In genomic region chr12:122715211-122715610, GRCh38 we compare ENCODE assay signal across 8 cellular contexts. TPM values are rescaled to one million over a fixed set of nuclear protein-coding genes. Genes with fewer than 3 reads are reported as not detected.
DNase-seq lines count a peak whose midpoint lies in the region; FAIRE-seq and TF ChIP-seq lines count a peak whose summit lies in the region.
"Not testable (repeated sequence)": the region's sequence is repeated elsewhere in the genome, so short reads cannot be mapped to it uniquely, and the experiment has no call there.
"Had no signal": no experiment of that assay in that cellular context is flagged by ENCODE, and none has a peak within 500 bp of the region (broad histone marks: within the 10 kb centered on the region; RNA-seq: fewer than 3 reads in every experiment).

No MANE protein-coding gene starts in this region.

- not testable (repeated sequence) for H3K9me1 ChIP-seq in keratinocyte (ENCODE audit: control insufficient read depth, extremely low read depth, insufficient read depth, low read length)

- peak; percentile 32 for DNase-seq in EH (ENCODE audit: low read depth)
- DNase-seq in adipocyte (ENCODE audit: low read depth); keratinocyte (ENCODE audit: low read depth, low spot score): not testable (repeated sequence)
- DNase-seq in fibroblast of pulmonary artery (ENCODE audit: low read depth): peak; percentile 6
- DNase-seq in skeletal muscle cell (ENCODE audit: low read depth): peak; percentile 8

- TF ChIP-seq CTCF in fibroblast of pulmonary artery (IDR thresholded peaks at IDR 0.05; ENCODE audit: low read length, missing control alignments); keratinocyte (optimal IDR thresholded peaks at IDR 0.05 in 1 of 3, IDR thresholded peaks at IDR 0.05 in 1 of 3, conservative IDR thresholded peaks at IDR 0.05 in 1 of 3; ENCODE audit: extremely low read depth in 1 of 3, insufficient read depth in 2 of 3, low read length in 3 of 3): not testable (repeated sequence)

- not testable (repeated sequence) for H3K4me3 ChIP-seq in adipocyte (ENCODE audit: low read length); fibroblast of pulmonary artery (replicated peaks; ENCODE audit: low read depth, low read length); keratinocyte (ENCODE audit: control insufficient read depth in 2 of 3, extremely low read depth in 1 of 3, insufficient read depth in 2 of 3, low read depth in 1 of 3, low read length in 3 of 3); skeletal muscle cell (ENCODE audit: low read depth, low read length)
- H3K4me3 ChIP-seq in mononuclear cell (ENCODE audit: low read length): peak overlapping the region; percentile 31

- H3K27ac ChIP-seq in keratinocyte (ENCODE audit: control insufficient read depth, insufficient read depth, low read length): not testable (repeated sequence)

- peaks cover 55% of the 10 kb centered on the region for H3K4me1 Mint-ChIP-seq in dendritic cell treated with granulocyte-macrophage colony-stimulating factor and Interleukin-4, amounts not matched to agents 40 ng/mL and 50 ng/mL, for 4 days (ENCODE audit: low read depth)

- H3K9ac ChIP-seq in adipocyte (ENCODE audit: low read length) (peak overlapping the region; percentile 73), keratinocyte (ENCODE audit: control insufficient read depth, extremely low read depth, insufficient read depth, low read length) (peak overlapping the region; percentile 28)

- peaks cover 19% of the 10 kb centered on the region for H3K27me3 Mint-ChIP-seq in dendritic cell treated with granulocyte-macrophage colony-stimulating factor and Interleukin-4, amounts not matched to agents 40 ng/mL and 50 ng/mL, for 4 days

- FAIRE-seq in keratinocyte (lab: Jason Lieb, UNC): not testable (repeated sequence)

- not testable (repeated sequence) for H3K36me3 ChIP-seq in adipocyte (ENCODE audit: control insufficient read depth, insufficient read depth, low read length, severe bottlenecking); keratinocyte (ENCODE audit: control insufficient read depth in 2 of 2, extremely low read depth in 1 of 2, insufficient read depth in 2 of 2, low read length in 2 of 2)

- peak overlapping the region; percentile 66 for H3K4me3 Mint-ChIP-seq in dendritic cell treated with granulocyte-macrophage colony-stimulating factor and Interleukin-4, amounts not matched to agents 40 ng/mL and 50 ng/mL, for 4 days

- H4K20me1 ChIP-seq in keratinocyte (ENCODE audit: control insufficient read depth, extremely low read depth, insufficient read depth, low read length): not testable (repeated sequence)

- not testable (repeated sequence) for H3K9me3 Mint-ChIP-seq in dendritic cell treated with granulocyte-macrophage colony-stimulating factor and Interleukin-4, amounts not matched to agents 40 ng/mL and 50 ng/mL, for 4 days

- H3K36me3 Mint-ChIP-seq in dendritic cell treated with granulocyte-macrophage colony-stimulating factor and Interleukin-4, amounts not matched to agents 40 ng/mL and 50 ng/mL, for 4 days (ENCODE audit: low read depth): not testable (repeated sequence)

- H3K4me1 ChIP-seq in adipocyte (ENCODE audit: control insufficient read depth, insufficient read depth, low read length) (peaks cover 18% of the 10 kb centered on the region), keratinocyte (ENCODE audit: control insufficient read depth, extremely low read depth, insufficient read depth, low read length) (peaks cover 30% of the 10 kb centered on the region), mononuclear cell (ENCODE audit: insufficient read depth, low read length) (peaks cover 24% of the 10 kb centered on the region)

- H3K27ac Mint-ChIP-seq in dendritic cell treated with granulocyte-macrophage colony-stimulating factor and Interleukin-4, amounts not matched to agents 40 ng/mL and 50 ng/mL, for 4 days: peak overlapping the region; percentile 60

- intact Hi-C loops in dendritic cell treated with granulocyte-macrophage colony-stimulating factor and Interleukin-4, amounts not matched to agents 40 ng/mL and 50 ng/mL, for 4 days (cut with micrococcal nuclease): not testable (repeated sequence)

- dilution Hi-C loops in keratinocyte (cut with MboI; ENCODE audit: extremely low pct_ligation_motif_present, low sequenced_read_pairs): not testable (repeated sequence)

- peak overlapping the region; percentile 32 for H3K4me2 ChIP-seq in keratinocyte (ENCODE audit: control insufficient read depth, extremely low read depth, insufficient read depth, low read depth, low read length)

- H2AFZ ChIP-seq in keratinocyte (ENCODE audit: control insufficient read depth, low read length): not testable (repeated sequence)

- H3K9me3 ChIP-seq in adipocyte (ENCODE audit: control insufficient read depth, low read length); keratinocyte (ENCODE audit: control insufficient read depth, low read depth, low read length); mononuclear cell (ENCODE audit: low read depth, low read length): not testable (repeated sequence)

- not testable (repeated sequence) for H3K79me2 ChIP-seq in keratinocyte (ENCODE audit: control insufficient read depth, insufficient read depth, low read length)

- H3K27me3 ChIP-seq in adipocyte (replicated peaks; ENCODE audit: control insufficient read depth, insufficient read depth, low read length); keratinocyte (ENCODE audit: control insufficient read depth, extremely low read depth, insufficient read depth, low read length); mononuclear cell (ENCODE audit: insufficient read depth, low read length): not testable (repeated sequence)

RNA-seq across cellular contexts. Expression of gene HCAR3, which starts 1.4 kb away (rescaled TPM):
- 2.8 to 13.9 TPM (median 12.1 TPM) in 3 replicates for polyA plus RNA-seq in keratinocyte
- 5.5 TPM for polyA plus RNA-seq in keratinocyte (2011; ENCODE audit: low read depth)
- polyA plus RNA-seq in keratinocyte (2011; cell fraction: cytosol; rRNA removed): 3.0 and 3.2 TPM in 2 replicates
- polyA plus RNA-seq in keratinocyte (2011; cell fraction: nucleus; rRNA removed): 31.3 and 43.0 TPM in 2 replicates
- 1.8 and 9.0 TPM in 2 replicates for polyA plus RNA-seq in keratinocyte (2012; ENCODE audit: low replicate concordance)
- polyA minus RNA-seq in keratinocyte: 1.6 to 30.6 TPM (median 17.7 TPM) in 3 replicates
- polyA minus RNA-seq in keratinocyte (2011; cell fraction: cytosol; rRNA and poly(A)+ RNA removed): 1.5 TPM
- polyA minus RNA-seq in keratinocyte (2011; cell fraction: nucleus; rRNA and poly(A)+ RNA removed): 14.2 and 20.9 TPM in 2 replicates
- 25.9 TPM for total RNA-seq in mononuclear cell
- total RNA-seq: CD8-positive, alpha-beta memory T cell had no signal
- polyA plus RNA-seq: CD8-positive, alpha-beta memory T cell had no signal

RNA-seq across cellular contexts. Expression of gene HCAR2, which starts 12.1 kb away (rescaled TPM):
- polyA plus RNA-seq in keratinocyte: 8.8 to 30.1 TPM (median 18.3 TPM) in 3 replicates
- polyA plus RNA-seq in keratinocyte (2011; ENCODE audit: low read depth): 5.5 TPM
- 5.5 and 6.0 TPM in 2 replicates for polyA plus RNA-seq in keratinocyte (2011; cell fraction: cytosol; rRNA removed)
- polyA plus RNA-seq in keratinocyte (2011; cell fraction: nucleus; rRNA removed): 55.9 and 66.7 TPM in 2 replicates
- polyA plus RNA-seq in keratinocyte (2012; ENCODE audit: low replicate concordance): 5.0 and 14.9 TPM in 2 replicates
- polyA minus RNA-seq in keratinocyte: 10.9 to 46.7 TPM (median 20.8 TPM) in 3 replicates
- 2.7 TPM for polyA minus RNA-seq in keratinocyte (2011; cell fraction: cytosol; rRNA and poly(A)+ RNA removed)
- 30.8 and 36.6 TPM in 2 replicates for polyA minus RNA-seq in keratinocyte (2011; cell fraction: nucleus; rRNA and poly(A)+ RNA removed)
- total RNA-seq in mononuclear cell: 15.4 TPM
- total RNA-seq: CD8-positive, alpha-beta memory T cell had no signal
- polyA plus RNA-seq: CD8-positive, alpha-beta memory T cell had no signal

RNA-seq across cellular contexts. Expression of gene HCAR1, which starts 15.4 kb away (rescaled TPM):
- polyA plus RNA-seq in keratinocyte: 0.03 to 0.10 TPM (median 0.07 TPM) in 3 replicates
- not detected for polyA plus RNA-seq in keratinocyte (2011; ENCODE audit: low read depth)
- 0.02 and 0.04 TPM in 2 replicates for polyA plus RNA-seq in keratinocyte (2011; cell fraction: cytosol; rRNA removed)
- 0.08 and 0.15 TPM in 2 replicates for polyA plus RNA-seq in keratinocyte (2011; cell fraction: nucleus; rRNA removed)
- 0.16 TPM in 1 of 2 replicates, not detected in the other for polyA plus RNA-seq in keratinocyte (2012; ENCODE audit: low replicate concordance)
- 0.10 to 0.36 TPM (median 0.20 TPM) in 3 replicates for polyA minus RNA-seq in keratinocyte
- not detected for polyA minus RNA-seq in keratinocyte (2011; cell fraction: cytosol; rRNA and poly(A)+ RNA removed)
- polyA minus RNA-seq in keratinocyte (2011; cell fraction: nucleus; rRNA and poly(A)+ RNA removed): not detected in 2 replicates
- not detected for total RNA-seq in mononuclear cell
- polyA plus RNA-seq: CD8-positive, alpha-beta memory T cell had no signal

RNA-seq across cellular contexts. Expression of gene DENR, which starts 37.4 kb away (rescaled TPM):
- 31.1 to 59.8 TPM (median 37.8 TPM) in 3 replicates for polyA plus RNA-seq in keratinocyte
- polyA plus RNA-seq in keratinocyte (2011; ENCODE audit: low read depth): 135 TPM
- 37.4 and 53.6 TPM in 2 replicates for polyA plus RNA-seq in keratinocyte (2011; cell fraction: cytosol; rRNA removed)
- 25.7 and 34.7 TPM in 2 replicates for polyA plus RNA-seq in keratinocyte (2011; cell fraction: nucleus; rRNA removed)
- 36.3 and 52.4 TPM in 2 replicates for polyA plus RNA-seq in keratinocyte (2012; ENCODE audit: low replicate concordance)
- polyA minus RNA-seq in keratinocyte: 7.7 to 19.5 TPM (median 9.3 TPM) in 3 replicates
- polyA minus RNA-seq in keratinocyte (2011; cell fraction: cytosol; rRNA and poly(A)+ RNA removed): 18.2 TPM
- polyA minus RNA-seq in keratinocyte (2011; cell fraction: nucleus; rRNA and poly(A)+ RNA removed): 8.3 and 13.5 TPM in 2 replicates
- total RNA-seq in mononuclear cell: 23.0 TPM

RNA-seq across cellular contexts. Expression of gene CCDC62, which starts 59.2 kb away (rescaled TPM):
- 0.17 to 0.35 TPM (median 0.23 TPM) in 3 replicates for polyA plus RNA-seq in keratinocyte
- 1.2 TPM for polyA plus RNA-seq in keratinocyte (2011; ENCODE audit: low read depth)
- polyA plus RNA-seq in keratinocyte (2011; cell fraction: cytosol; rRNA removed): 0.08 and 0.21 TPM in 2 replicates
- 0.91 and 1.1 TPM in 2 replicates for polyA plus RNA-seq in keratinocyte (2011; cell fraction: nucleus; rRNA removed)
- 0.11 and 0.41 TPM in 2 replicates for polyA plus RNA-seq in keratinocyte (2012; ENCODE audit: low replicate concordance)
- 0.10 to 0.45 TPM in 2 of 3 replicates, not detected in the other for polyA minus RNA-seq in keratinocyte
- polyA minus RNA-seq in keratinocyte (2011; cell fraction: cytosol; rRNA and poly(A)+ RNA removed): 1.2 TPM
- 0.11 and 0.70 TPM in 2 replicates for polyA minus RNA-seq in keratinocyte (2011; cell fraction: nucleus; rRNA and poly(A)+ RNA removed)
- total RNA-seq in mononuclear cell: 2.5 TPM
